ENCODE assay signal across 8 cellular contexts in the genomic region with DNA sequence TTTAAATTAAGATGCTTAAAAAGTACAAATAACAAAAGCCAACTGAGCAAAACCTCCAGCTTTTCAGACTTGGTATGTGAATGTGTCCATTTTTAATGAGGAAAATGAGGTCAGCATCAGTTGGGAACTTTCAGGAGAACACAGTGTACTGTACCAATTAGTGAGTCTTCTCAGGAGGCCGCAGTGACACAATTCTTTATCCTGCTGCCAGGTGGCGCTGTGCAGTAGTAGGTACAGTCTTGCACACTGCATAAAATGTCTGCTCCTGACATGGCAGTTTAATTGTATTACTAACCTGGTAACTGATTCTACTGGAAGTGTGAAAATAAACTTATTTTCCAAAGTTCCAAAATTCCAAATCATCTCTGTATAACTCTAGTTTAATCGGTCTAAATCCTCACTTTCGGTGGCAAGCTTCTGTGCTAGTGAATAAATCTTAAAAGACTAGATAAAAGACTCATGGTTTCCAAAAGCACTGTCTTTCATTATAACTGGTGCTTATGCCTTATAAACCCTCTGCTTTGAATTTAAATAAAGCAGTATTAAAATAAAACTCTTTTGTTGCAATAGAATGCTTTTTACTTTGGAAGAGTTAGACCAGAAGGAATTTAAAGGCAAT.
DNase-seq lines count a peak whose midpoint lies in the region; ATAC-seq and TF ChIP-seq lines count a peak whose summit lies in the region.

No MANE protein-coding gene starts in this region.

- intact Hi-C loops in Calu3 (cut with micrococcal nuclease; ENCODE audit: unreplicated experiment) (loop anchor here (1.0 to 5.0 kb wide), 4 partner anchors 427 to 1619 kb away; no protein-coding TSS in a partner anchor), dorsolateral prefrontal cortex (cut with DNase I) (loop anchor here in 1 of 2 donors (5.0 kb wide), 2 partner anchors 56 to 1349 kb away; no protein-coding TSS in a partner anchor)

- TF ChIP-seq CTCF in Calu3 (IDR thresholded peaks at IDR 0.05; ENCODE audit: unreplicated experiment) (peak; percentile 70), dorsolateral prefrontal cortex (IDR thresholded peaks at IDR 0.05 in 54 of 56, conservative IDR thresholded peaks at IDR 0.05 in 2 of 56; ENCODE audit: low read depth in 1 of 56, partially characterized antibody in 56 of 56) (peak; percentile 64 to 96 (median 84))

- peak overlapping the region in 3 of 59 donors; percentile 9 to 27 (median 15) for H3K4me3 ChIP-seq in dorsolateral prefrontal cortex

- peak; percentile 65 for DNase-seq in Calu3
- DNase-seq in NCI-H524 (lab: John Stamatoyannopoulos, UW): peak; percentile 56 to 76
- DNase-seq in activated CD4-positive, alpha-beta T cell treated with anti-CD3 and anti-CD28 coated beads, Interleukin-2, amount 10 ng/mL, durations not matched to agents 7 days and 5 days: peak; percentile 52
- DNase-seq in dorsolateral prefrontal cortex: peak; percentile 48 to 91 (median 81)
- DNase-seq in lung microvascular endothelial cell (ENCODE audit: low read depth in 2 of 2): peak; percentile 76 to 81
- peak; percentile 16 for DNase-seq in stimulated activated CD8-positive, alpha-beta memory T cell treated with anti-CD3 and anti-CD28 coated beads, Interleukin-15, amount 100 ng/mL, for 24 hours (ENCODE audit: low read depth)

- BruUV-seq in Calu3 (replicated peaks; lab: Mats Ljungman, UMichigan): no TSS peak

- POLR2A ChIA-PET in activated CD4-positive, alpha-beta T cell treated with anti-CD3 and anti-CD28 coated beads, Interleukin-2, amount 10 ng/mL, durations not matched to agents 7 days and 5 days (lab: Charles Lee): no interaction called here

- H3K27me3 ChIP-seq in dorsolateral prefrontal cortex: no peaks in the 10 kb centered on the region

- ATAC-seq in GM19467 (IDR thresholded peaks at IDR 0.05; ENCODE audit: unreplicated experiment) (peak; percentile 98), HG03521 (IDR thresholded peaks at IDR 0.05; ENCODE audit: unreplicated experiment) (peak; percentile 98)

- H3K4me1 Mint-ChIP-seq in Calu3 (ENCODE audit: low read depth, unreplicated experiment): no peaks in the 10 kb centered on the region
- no peaks in the 10 kb centered on the region for H3K4me1 Mint-ChIP-seq in activated CD4-positive, alpha-beta T cell treated with anti-CD3 and anti-CD28 coated beads, Interleukin-2, amount 10 ng/mL, durations not matched to agents 7 days and 5 days

- no peaks in the 10 kb centered on the region for H3K36me3 Mint-ChIP-seq in Calu3 (ENCODE audit: insufficient read depth, unreplicated experiment)
- no peaks in the 10 kb centered on the region for H3K36me3 Mint-ChIP-seq in activated CD4-positive, alpha-beta T cell treated with anti-CD3 and anti-CD28 coated beads, Interleukin-2, amount 10 ng/mL, durations not matched to agents 7 days and 5 days (ENCODE audit: low read depth)

- no peaks in the 10 kb centered on the region for H3K27me3 Mint-ChIP-seq in Calu3 (ENCODE audit: unreplicated experiment)
- peaks cover 9% of the 10 kb centered on the region for H3K27me3 Mint-ChIP-seq in activated CD4-positive, alpha-beta T cell treated with anti-CD3 and anti-CD28 coated beads, Interleukin-2, amount 10 ng/mL, durations not matched to agents 7 days and 5 days

- no peak overlapping the region for H3K4me3 Mint-ChIP-seq in Calu3 (ENCODE audit: low read depth, unreplicated experiment)
- H3K4me3 Mint-ChIP-seq in activated CD4-positive, alpha-beta T cell treated with anti-CD3 and anti-CD28 coated beads, Interleukin-2, amount 10 ng/mL, durations not matched to agents 7 days and 5 days: no peak overlapping the region

- peak overlapping the region in 46 of 59 donors; percentile 5 to 79 (median 48) for H3K27ac ChIP-seq in dorsolateral prefrontal cortex

- CTCF ChIA-PET in Calu3 (lab: Charles Lee): no interaction called here
- CTCF ChIA-PET in activated CD4-positive, alpha-beta T cell treated with anti-CD3 and anti-CD28 coated beads, Interleukin-2, amount 10 ng/mL, durations not matched to agents 7 days and 5 days (lab: Charles Lee): no interaction called here

- no peak overlapping the region for H3K27ac Mint-ChIP-seq in Calu3 (ENCODE audit: unreplicated experiment)
- no peak overlapping the region for H3K27ac Mint-ChIP-seq in activated CD4-positive, alpha-beta T cell treated with anti-CD3 and anti-CD28 coated beads, Interleukin-2, amount 10 ng/mL, durations not matched to agents 7 days and 5 days

- no peaks in the 10 kb centered on the region for H3K9me3 Mint-ChIP-seq in Calu3 (ENCODE audit: low read depth, unreplicated experiment)
- no peaks in the 10 kb centered on the region for H3K9me3 Mint-ChIP-seq in activated CD4-positive, alpha-beta T cell treated with anti-CD3 and anti-CD28 coated beads, Interleukin-2, amount 10 ng/mL, durations not matched to agents 7 days and 5 days

Comparison
In these comparisons a context has a peak if more than half of its experiments do, and no peak if none do; other contexts are left out.
1. DNase-seq: peak in every context shown above with its lines; median percentile 81 in dorsolateral prefrontal cortex; 78 in lung microvascular endothelial cell; 66 in NCI-H524; 65 in Calu3; 52 in activated CD4-positive, alpha-beta T cell treated with anti-CD3 and anti-CD28 coated beads, Interleukin-2, amount 10 ng/mL, durations not matched to agents 7 days and 5 days; 16 in stimulated activated CD8-positive, alpha-beta memory T cell treated with anti-CD3 and anti-CD28 coated beads, Interleukin-15, amount 100 ng/mL, for 24 hours.